Comparison of ENCODE assay signal across 1 cellular context in genomic region chr3:46628980-46629379, GRCh38.
TF ChIP-seq lines count a peak whose summit lies in the region.

No MANE protein-coding gene starts in this region.

TF ChIP-seq in HepG2, 621 proteins besides CTCF, POLR2A, EP300 and RAD21 (continued from another document):
- TF ChIP-seq SP4 (CRISPR knock-in tag; IDR thresholded peaks at IDR 0.05) (no peak), ZXDC (CRISPR knock-in tag; IDR thresholded peaks at IDR 0.05) (no peak)
TF ChIP-seq in HepG2: peak in this region for 0.
